ENCODE assay signal across 19 cellular contexts in genomic region chr17:48756816-48757215, GRCh38. TPM values are rescaled to one million over a fixed set of nuclear protein-coding genes. Genes with fewer than 3 reads are reported as not detected.
DNase-seq lines count a peak whose midpoint lies in the region; ATAC-seq and TF ChIP-seq lines count a peak whose summit lies in the region.
"Had no signal": no experiment of that assay in that cellular context is flagged by ENCODE, and none has a peak within 500 bp of the region (broad histone marks: within the 10 kb centered on the region; RNA-seq: fewer than 3 reads in every experiment).

No MANE protein-coding gene starts in this region.

- no peaks in the 10 kb centered on the region for H3K79me2 ChIP-seq in PC-3 (ENCODE audit: low read length)

- peaks cover 56% of the 10 kb centered on the region for H3K4me1 ChIP-seq in PC-3 (ENCODE audit: insufficient read depth, low read length)
- H3K4me1 ChIP-seq in mucosa of descending colon (ENCODE audit: low read depth), result peaks cover 14% of the 10 kb centered on the region
- peaks cover 0 to 19% (median 10%) of the 10 kb centered on the region in 4 donors for H3K4me1 ChIP-seq in tibial artery
- H3K4me1 ChIP-seq: SJSA1, thyroid gland had no signal

- no peak overlapping the region for H3K4me3 ChIP-seq in PC-3 (ENCODE audit: low read length)
- no peak overlapping the region for H3K4me3 ChIP-seq in mucosa of descending colon
- no peak overlapping the region for H3K4me3 ChIP-seq in tibial artery
- H3K4me3 ChIP-seq: left lung, SJSA1, thyroid gland had no signal

- H3K9me2 ChIP-seq in PC-3 (replicated peaks; ENCODE audit: low read length), result no peaks in the 10 kb centered on the region

- TF ChIP-seq CTCF in PC-3 (conservative IDR thresholded peaks at IDR 0.05; ENCODE audit: low read depth, low read length) (no peak), mucosa of descending colon (IDR thresholded peaks at IDR 0.05) (no peak), tibial artery (IDR thresholded peaks at IDR 0.05) (no peak)

- peak; percentile 44 for ATAC-seq in PC-3
- ATAC-seq in mucosa of descending colon, result peak; percentile 56
- ATAC-seq: activated naive CD4-positive, alpha-beta T cell treated with anti-CD3 and anti-CD28 coated beads, Interleukin-2, amount 50 U/mL, for 72 hours; left lung; naive thymus-derived CD4-positive, alpha-beta T cell had no signal

- H3K27me3 ChIP-seq in PC-3 (ENCODE audit: low read length), result no peaks in the 10 kb centered on the region
- peaks cover 10 to 99% of the 10 kb centered on the region in 2 donors for H3K27me3 ChIP-seq in tibial artery

- BruUV-seq in PC-3 (replicated peaks; lab: Mats Ljungman, UMichigan), result no TSS peak

- no peaks in the 10 kb centered on the region for H4K20me1 ChIP-seq in PC-3 (ENCODE audit: low read length)

- H3K9me3 ChIP-seq in PC-3 (ENCODE audit: low read length) (no peaks in the 10 kb centered on the region), mucosa of descending colon (no peaks in the 10 kb centered on the region), tibial artery (no peaks in the 10 kb centered on the region)
- H3K9me3 ChIP-seq: left lung, SJSA1, thyroid gland had no signal

- peak overlapping the region; percentile 32 for H3K27ac ChIP-seq in PC-3 (ENCODE audit: low read length)
- no peak overlapping the region for H3K27ac ChIP-seq in tibial artery
- H3K27ac ChIP-seq: brain microvascular endothelial cell, left lung, SJSA1, thyroid gland had no signal

- H3F3A ChIP-seq in PC-3 (ENCODE audit: low read length, unreplicated experiment), result no peaks in the 10 kb centered on the region

- POLR2A ChIA-PET in PC-3 (lab: Charles Lee; ENCODE audit: unreplicated experiment), result interaction anchor here (0.5 to 1.5 kb wide), 3 partner anchors 28 to 136 kb away, joined by 3 to 4 read pairs (median 3); partner anchors contain the start of genes ATP5MC1 and HOXB13

- intact Hi-C loops in PC-3 (cut with micrococcal nuclease), result loop anchor here (2.0 kb wide), 1 partner anchor 34 kb away; the partner anchor contains the start of genes PRAC1 and PRAC2
- intact Hi-C loops in mucosa of descending colon (cut with DNase I, micrococcal nuclease), result no loop called here
- intact Hi-C loops in tibial artery (cut with DNase I; ENCODE audit: low total_unique reads), result no loop called here

- in situ Hi-C loops in KBM-7 (cut with MboI; ENCODE audit: low pct_unique_long_range_greater_than_20kb, low sequenced_read_pairs), result no loop called here

- no peaks in the 10 kb centered on the region for H3K36me3 ChIP-seq in PC-3 (ENCODE audit: low read depth, low read length)
- no peaks in the 10 kb centered on the region for H3K36me3 ChIP-seq in mucosa of descending colon (ENCODE audit: low read depth)
- no peaks in the 10 kb centered on the region for H3K36me3 ChIP-seq in tibial artery
- H3K36me3 ChIP-seq: brain microvascular endothelial cell, left lung, SJSA1, thyroid gland had no signal

- CTCF ChIA-PET in PC-3 (lab: Charles Lee), result interaction anchor here (0.5 to 2.0 kb wide), 4 partner anchors 33 to 122 kb away, joined by 3 to 8 read pairs (median 4); no protein-coding TSS in a partner anchor

- no peak overlapping the region for H3K9ac ChIP-seq in PC-3 (ENCODE audit: low read length)

- peak overlapping the region; percentile 69 for H2AFZ ChIP-seq in PC-3 (ENCODE audit: low read length)

- DNase-seq in DMS153 (lab: John Stamatoyannopoulos, UW), result peak; percentile 76
- peak; percentile 58 for DNase-seq in KBM-7
- DNase-seq in PC-3, result peak; percentile 43
- DNase-seq in mucosa of descending colon, result peak in 2 of 3 donors; percentile 55 to 56
- DNase-seq in HK-2 (ENCODE audit: unreplicated experiment), result no peak
- no peak for DNase-seq in NK-92 treated with Interleukin-12 subunit alpha and Interleukin-12 subunit beta, amount 100 ng/mL, for 24 hours (lab: John Stamatoyannopoulos, UW)
- DNase-seq in tibial artery, result no peak
- DNase-seq: activated B cell treated with CpG ODN at 0.5 μM for 24 hours; brain microvascular endothelial cell; CD4-positive, alpha-beta memory T cell; effector memory CD4-positive, alpha-beta T cell; left lung; naive thymus-derived CD4-positive, alpha-beta T cell; NCI-H1105; NCI-H748 treated with DMSO at 0.1 percent for 48 hours; thyroid gland had no signal

- H3K4me2 ChIP-seq in PC-3 (ENCODE audit: low read length), result peak overlapping the region; percentile 6; the same call in 1 of the 2 replicates

RNA-seq across cellular contexts. Expression of gene HOXB13, which starts 28.3 kb away (rescaled TPM):
- total RNA-seq in PC-3 (2014; rRNA removed) (80.8 and 96.5 TPM in 2 replicates), mucosa of descending colon (10 to 100 TPM; 12.2 to 65.4 (median 48.2) TPM)
- total RNA-seq: activated B cell treated with CpG ODN at 0.5 μM for 24 hours; activated naive CD4-positive, alpha-beta T cell treated with anti-CD3 and anti-CD28 coated beads, Interleukin-2, amount 50 U/mL, for 72 hours; CD4-positive, alpha-beta memory T cell; left lung; naive thymus-derived CD4-positive, alpha-beta T cell; SJSA1 had no signal

RNA-seq across cellular contexts. Expression of gene PRAC2, which starts 33.8 kb away (rescaled TPM):
- total RNA-seq in PC-3 (2014; rRNA removed) (44.1 and 51.4 TPM in 2 replicates), mucosa of descending colon (10 to 100 TPM in 2 of 3 donors, 1 to 10 TPM in 1; 6.6 to 24.0 (median 12.4) TPM)
- total RNA-seq: activated B cell treated with CpG ODN at 0.5 μM for 24 hours; activated naive CD4-positive, alpha-beta T cell treated with anti-CD3 and anti-CD28 coated beads, Interleukin-2, amount 50 U/mL, for 72 hours; CD4-positive, alpha-beta memory T cell; left lung; naive thymus-derived CD4-positive, alpha-beta T cell; renal cortical epithelial cell; SJSA1; thyroid gland had no signal

RNA-seq across cellular contexts. Expression of gene PRAC1, which starts 34.5 kb away (rescaled TPM):
- total RNA-seq in PC-3 (2014; rRNA removed) (33.5 and 44.4 TPM in 2 replicates), mucosa of descending colon (100 to 1,000 TPM in 2 of 3 donors, 10 to 100 TPM in 1; 32.2 to 180 (median 137) TPM)
- total RNA-seq: activated B cell treated with CpG ODN at 0.5 μM for 24 hours; activated naive CD4-positive, alpha-beta T cell treated with anti-CD3 and anti-CD28 coated beads, Interleukin-2, amount 50 U/mL, for 72 hours; CD4-positive, alpha-beta memory T cell; left lung; naive thymus-derived CD4-positive, alpha-beta T cell; renal cortical epithelial cell; SJSA1; thyroid gland had no signal

Comparison
In these comparisons a context has a peak if more than half of its experiments do, and no peak if none do; other contexts are left out.
1. DNase-seq: peak in DMS153 (single experiment), KBM-7 (single experiment), PC-3 (single experiment) and mucosa of descending colon (2 of 3); none in HK-2 (single experiment), NK-92 treated with Interleukin-12 subunit alpha and Interleukin-12 subunit beta, amount 100 ng/mL, for 24 hours (single experiment) and tibial artery (0 of 2).